In genomic region chr10:130409931-130410330, GRCh38 we compare ENCODE assay signal across 25 cellular contexts.
"Had no signal": no experiment of that assay in that cellular context is flagged by ENCODE, and none has a peak within 500 bp of the region (broad histone marks: within the 10 kb centered on the region; RNA-seq: fewer than 3 reads in every experiment).

No MANE protein-coding gene starts in this region.

- H3K4me1 ChIP-seq: esophagus muscularis mucosa, gastroesophageal sphincter, parathyroid adenoma, prostate gland, right lobe of liver, spleen, testis, tibial nerve had no signal

- H3K9me3 Mint-ChIP-seq: stimulated activated memory B cell treated with anti-CD40 and anti-IgM and Interleukin-4, amounts not matched to agents 10 μg/mL and 1 μg/mL and 100 μg/mL, for 72 hours; stimulated activated naive CD8-positive, alpha-beta T cell treated with anti-CD3 and anti-CD28 coated beads, Interleukin-15, amount 100 ng/mL, for 72 hours had no signal

- DNase-seq: central memory CD4-positive, alpha-beta T cell; cortex of kidney; dorsolateral prefrontal cortex; effector memory CD4-positive, alpha-beta T cell; glutamatergic neuron; left ventricle myocardium superior; mesendoderm; naive thymus-derived CD4-positive, alpha-beta T cell; occipital lobe; right lobe of liver; spleen; stimulated activated CD4-positive, alpha-beta T cell treated with anti-CD3 and anti-CD28 coated beads, Interleukin-15, amount 100 ng/mL, for 24 hours; stimulated activated CD4-positive, alpha-beta T cell treated with anti-CD3 and anti-CD28 coated beads, Interleukin-1b, Interleukin-23, amount 100 ng/mL, for 48 hours; stimulated activated CD4-positive, alpha-beta T cell treated with anti-CD3 and anti-CD28 coated beads, Interleukin-4, amount 100 ng/mL, for 24 hours; stimulated activated naive CD8-positive, alpha-beta T cell treated with anti-CD3 and anti-CD28 coated beads, Interleukin-15, amount 100 ng/mL, for 72 hours; testis had no signal

- H3K79me2 ChIP-seq: parathyroid adenoma had no signal

- H3K27me3 Mint-ChIP-seq: stimulated activated memory B cell treated with anti-CD40 and anti-IgM and Interleukin-4, amounts not matched to agents 10 μg/mL and 1 μg/mL and 100 μg/mL, for 72 hours had no signal

- H3K4me3 Mint-ChIP-seq: naive thymus-derived CD4-positive, alpha-beta T cell; neural crest cell; stimulated activated memory B cell treated with anti-CD40 and anti-IgM and Interleukin-4, amounts not matched to agents 10 μg/mL and 1 μg/mL and 100 μg/mL, for 72 hours; stimulated activated naive CD8-positive, alpha-beta T cell treated with anti-CD3 and anti-CD28 coated beads, Interleukin-15, amount 100 ng/mL, for 72 hours had no signal

- H3K4me1 Mint-ChIP-seq: naive thymus-derived CD4-positive, alpha-beta T cell; stimulated activated memory B cell treated with anti-CD40 and anti-IgM and Interleukin-4, amounts not matched to agents 10 μg/mL and 1 μg/mL and 100 μg/mL, for 72 hours; stimulated activated naive CD8-positive, alpha-beta T cell treated with anti-CD3 and anti-CD28 coated beads, Interleukin-15, amount 100 ng/mL, for 72 hours had no signal

- ATAC-seq: gastroesophageal sphincter; left ventricle myocardium superior; naive thymus-derived CD4-positive, alpha-beta T cell; right lobe of liver; stimulated activated memory B cell treated with anti-CD40 and anti-IgM and Interleukin-4, amounts not matched to agents 10 μg/mL and 1 μg/mL and 100 μg/mL, for 72 hours; stimulated activated naive CD8-positive, alpha-beta T cell treated with anti-CD3 and anti-CD28 coated beads, Interleukin-15, amount 100 ng/mL, for 72 hours had no signal

- H3K9ac ChIP-seq: parathyroid adenoma had no signal

- H3K36me3 Mint-ChIP-seq: naive thymus-derived CD4-positive, alpha-beta T cell; stimulated activated memory B cell treated with anti-CD40 and anti-IgM and Interleukin-4, amounts not matched to agents 10 μg/mL and 1 μg/mL and 100 μg/mL, for 72 hours had no signal

- H3K4me3 ChIP-seq: dorsolateral prefrontal cortex, esophagus muscularis mucosa, gastroesophageal sphincter, lung, prostate gland, right lobe of liver, spleen, testis, tibial nerve had no signal

- H3K27ac ChIP-seq: dorsolateral prefrontal cortex, epithelial cell of prostate, esophagus muscularis mucosa, gastroesophageal sphincter, parathyroid adenoma, prostate gland, right lobe of liver, spleen, testis, tibial nerve had no signal

- H3K27me3 ChIP-seq: esophagus muscularis mucosa, gastroesophageal sphincter, right lobe of liver, spleen, testis, tibial nerve had no signal

- H3K27ac Mint-ChIP-seq: naive thymus-derived CD4-positive, alpha-beta T cell; stimulated activated memory B cell treated with anti-CD40 and anti-IgM and Interleukin-4, amounts not matched to agents 10 μg/mL and 1 μg/mL and 100 μg/mL, for 72 hours; stimulated activated naive CD8-positive, alpha-beta T cell treated with anti-CD3 and anti-CD28 coated beads, Interleukin-15, amount 100 ng/mL, for 72 hours had no signal

- H3K9me3 ChIP-seq: esophagus muscularis mucosa, gastroesophageal sphincter, prostate gland, right lobe of liver, testis, tibial nerve had no signal

- H2AFZ ChIP-seq: parathyroid adenoma had no signal

- H3K36me3 ChIP-seq: esophagus muscularis mucosa, gastroesophageal sphincter, prostate gland, right lobe of liver, spleen, tibial nerve had no signal
